ENCODE assay signal across 18 cellular contexts in the genomic region with DNA sequence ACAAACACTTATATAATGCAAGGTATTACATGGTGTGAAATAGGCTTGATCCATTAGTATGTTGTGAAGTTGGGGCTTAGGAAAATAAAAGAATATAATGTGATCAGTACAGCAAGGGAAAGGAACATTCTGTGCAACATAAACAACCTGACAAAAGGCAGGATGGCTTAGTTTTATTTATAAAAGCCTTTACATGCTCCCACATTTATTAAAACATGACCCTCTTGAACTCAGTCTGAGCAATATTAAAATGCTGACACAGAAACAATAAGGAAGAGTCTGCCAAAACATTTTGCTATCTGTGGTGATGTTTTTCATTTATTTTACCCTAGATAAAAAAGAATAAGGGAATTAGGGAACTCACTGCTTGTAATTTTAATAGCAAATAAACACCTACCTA.
DNase-seq lines count a peak whose midpoint lies in the region; ATAC-seq, FAIRE-seq and TF ChIP-seq lines count a peak whose summit lies in the region.
"Had no signal": no experiment of that assay in that cellular context is flagged by ENCODE, and none has a peak within 500 bp of the region (broad histone marks: within the 10 kb centered on the region; RNA-seq: fewer than 3 reads in every experiment).

No MANE protein-coding gene starts in this region.

- POLR2A ChIA-PET in HCT116 (lab: Charles Lee): no interaction called here
- POLR2A ChIA-PET in endothelial cell of umbilical vein (lab: Charles Lee): no interaction called here

- no peak overlapping the region for H3K4me3 Mint-ChIP-seq in osteocyte (ENCODE audit: unreplicated experiment)
- H3K4me3 Mint-ChIP-seq: CD4-positive, alpha-beta memory T cell had no signal

- peaks cover 3% of the 10 kb centered on the region for H3K36me3 Mint-ChIP-seq in osteocyte (ENCODE audit: unreplicated experiment)
- H3K36me3 Mint-ChIP-seq: CD4-positive, alpha-beta memory T cell had no signal

- RAD21 ChIA-PET in HCT116 (lab: Charles Lee; ENCODE audit: low non-redundant PET in 1 of 2, low total read pairs in 2 of 2, uncharacterized antibody in 2 of 2, unreplicated experiment in 2 of 2): no interaction called here

- H3K27me3 ChIP-seq in HCT116 (ENCODE audit: insufficient read depth, low read length): no peaks in the 10 kb centered on the region
- no peaks in the 10 kb centered on the region for H3K27me3 ChIP-seq in endothelial cell of umbilical vein (ENCODE audit: control insufficient read depth in 2 of 2, insufficient read depth in 2 of 2, low read length in 2 of 2)

- H3K4me3 ChIP-seq in HCT116 (replicated peaks in 1 of 2; ENCODE audit: low read depth in 1 of 2, low read length in 2 of 2): no peak overlapping the region
- H3K4me3 ChIP-seq in endothelial cell of umbilical vein (replicated peaks in 1 of 3; ENCODE audit: insufficient read depth in 1 of 3, low read depth in 1 of 3, low read length in 3 of 3): no peak overlapping the region
- H3K4me3 ChIP-seq: HAP-1 had no signal

- TF ChIP-seq RAD21 in HCT116 (IDR thresholded peaks at IDR 0.05; ENCODE audit: low read depth): no peak

- intact Hi-C loops in HCT116 (cut with micrococcal nuclease): loop anchor here (5.0 to 10.0 kb wide), 5 partner anchors 153 to 525 kb away; no protein-coding TSS in a partner anchor
- intact Hi-C loops in endothelial cell of umbilical vein (cut with micrococcal nuclease): no loop called here

- DNase-seq in HCT116 (ENCODE audit: low read depth, low spot score) (no peak), amniotic epithelial cell (ENCODE audit: low read depth) (peak; percentile 17), endothelial cell of umbilical vein (ENCODE audit: low read depth, low spot score) (peak; percentile 56), osteocyte (ENCODE audit: extremely low spot score, unreplicated experiment) (no peak), HTR-8/SVneo (ENCODE audit: insufficient read length, low spot score) (no peak)
- no peak for DNase-seq in stimulated activated CD4-positive, alpha-beta T cell treated with anti-CD3 and anti-CD28 coated beads, Interleukin-2, amount 100 ng/mL, for 24 hours
- DNase-seq: C1 segment of cervical spinal cord; Calu3; CD4-positive, alpha-beta memory T cell; COR-L47; DMS53; DMS79 treated with DMSO at 0.1 percent for 48 hours; GF-D8; GOT3 had no signal

- H3K36me3 ChIP-seq in HCT116 (ENCODE audit: control insufficient read depth in 1 of 2, insufficient read depth in 2 of 2, low read length in 2 of 2): no peaks in the 10 kb centered on the region
- no peaks in the 10 kb centered on the region for H3K36me3 ChIP-seq in endothelial cell of umbilical vein (ENCODE audit: control insufficient read depth in 2 of 2, extremely low read depth in 1 of 2, insufficient read depth in 2 of 2, low read length in 2 of 2)
- H3K36me3 ChIP-seq: HAP-1 had no signal

- H3K9me3 ChIP-seq in HCT116 (ENCODE audit: control insufficient read depth in 1 of 2, insufficient read depth in 1 of 2, low read depth in 1 of 2, low read length in 2 of 2): no peaks in the 10 kb centered on the region
- H3K9me3 ChIP-seq in endothelial cell of umbilical vein (replicated peaks; ENCODE audit: control insufficient read depth, insufficient read depth, low read length): no peaks in the 10 kb centered on the region
- H3K9me3 ChIP-seq: HAP-1 had no signal

- no TSS peak for BruUV-seq in HCT116 (replicated peaks; lab: Mats Ljungman, UMichigan)
- no TSS peak for BruUV-seq in endothelial cell of umbilical vein (replicated peaks; lab: Mats Ljungman, UMichigan)

- peak overlapping the region; percentile 58 for H3K27ac Mint-ChIP-seq in osteocyte (ENCODE audit: unreplicated experiment)
- H3K27ac Mint-ChIP-seq: CD4-positive, alpha-beta memory T cell had no signal

- TF ChIP-seq POLR2A in HCT116 (IDR thresholded peaks at IDR 0.05; ENCODE audit: borderline replicate concordance, extremely low read depth, insufficient read depth, insufficient read length) (no peak), endothelial cell of umbilical vein (IDR thresholded peaks at IDR 0.05; ENCODE audit: low read depth, low read length) (no peak)

- H3K27ac ChIP-seq in HCT116 (ENCODE audit: low read depth, low read length) (peak overlapping the region; percentile 89; the same call in 1 of the 2 replicates), endothelial cell of umbilical vein (ENCODE audit: insufficient read depth, low read depth, low read length) (no peak overlapping the region)

- no peak for FAIRE-seq in endothelial cell of umbilical vein (lab: Jason Lieb, UNC)
- FAIRE-seq in HTR-8/SVneo (lab: Jason Lieb, UNC): no peak
- FAIRE-seq: GM12891, H54 had no signal

- peaks cover 50 to 51% of the 10 kb centered on the region in 2 experiments for H3K4me1 ChIP-seq in HCT116 (ENCODE audit: control insufficient read depth in 1 of 2, insufficient read depth in 2 of 2, low read length in 2 of 2)
- peaks cover 4% of the 10 kb centered on the region for H3K4me1 ChIP-seq in endothelial cell of umbilical vein (ENCODE audit: control insufficient read depth, extremely low read depth, insufficient read depth, low read length)
- H3K4me1 ChIP-seq: HAP-1 had no signal

- H3K9ac ChIP-seq in HCT116 (ENCODE audit: low read length) (no peak overlapping the region), endothelial cell of umbilical vein (replicated peaks; ENCODE audit: extremely low read depth, insufficient read depth, low read length) (no peak overlapping the region)

- peaks cover 14% of the 10 kb centered on the region for H3K9me3 Mint-ChIP-seq in osteocyte (ENCODE audit: unreplicated experiment)

- H3K9me2 ChIP-seq in HCT116 (ENCODE audit: insufficient read depth): no peaks in the 10 kb centered on the region

- H3K4me2 ChIP-seq in HCT116 (ENCODE audit: low read length): no peak overlapping the region
- H3K4me2 ChIP-seq in endothelial cell of umbilical vein (ENCODE audit: insufficient read depth, low read length): no peak overlapping the region

- H4K20me1 ChIP-seq in HCT116 (ENCODE audit: insufficient read depth) (no peaks in the 10 kb centered on the region), endothelial cell of umbilical vein (replicated peaks; ENCODE audit: control insufficient read depth, extremely low read depth, insufficient read depth, low read length) (no peaks in the 10 kb centered on the region)

- no peak for ATAC-seq in HCT116
- ATAC-seq in HG03354 (IDR thresholded peaks at IDR 0.05; ENCODE audit: poor library complexity, severe bottlenecking, unreplicated experiment): no peak

- CTCF ChIA-PET in HCT116 (lab: Charles Lee): no interaction called here
- CTCF ChIA-PET in endothelial cell of umbilical vein (lab: Charles Lee): no interaction called here

- H3K79me2 ChIP-seq in HCT116 (ENCODE audit: insufficient read depth, low read length) (no peaks in the 10 kb centered on the region), endothelial cell of umbilical vein (ENCODE audit: control insufficient read depth, insufficient read depth, low read length) (no peaks in the 10 kb centered on the region)

- H3K4me1 Mint-ChIP-seq in osteocyte (ENCODE audit: unreplicated experiment): peaks cover 45% of the 10 kb centered on the region
- H3K4me1 Mint-ChIP-seq: CD4-positive, alpha-beta memory T cell had no signal

- H3K27me3 Mint-ChIP-seq in osteocyte (ENCODE audit: unreplicated experiment): no peaks in the 10 kb centered on the region
- H3K27me3 Mint-ChIP-seq: CD4-positive, alpha-beta memory T cell had no signal

- dilution Hi-C loops in endothelial cell of umbilical vein (cut with MboI; ENCODE audit: extremely low pct_ligation_motif_present, low sequenced_read_pairs): no loop called here

- no peaks in the 10 kb centered on the region for H3K9me1 ChIP-seq in endothelial cell of umbilical vein (replicated peaks; ENCODE audit: control insufficient read depth, extremely low read depth, insufficient read depth, low read length)

- H2AFZ ChIP-seq in HCT116 (ENCODE audit: low read depth, low read length, poor library complexity, severe bottlenecking) (peak overlapping the region; percentile 87), endothelial cell of umbilical vein (ENCODE audit: low read depth, low read length) (no peak overlapping the region)

- TF ChIP-seq CTCF in HCT116 (IDR thresholded peaks at IDR 0.05 in 2 of 3, conservative IDR thresholded peaks at IDR 0.05 in 1 of 3; ENCODE audit: borderline replicate concordance in 1 of 3, insufficient read depth in 1 of 3, low read depth in 2 of 3, low read length in 2 of 3) (no peak), endothelial cell of umbilical vein (IDR thresholded peaks at IDR 0.05; ENCODE audit: extremely low read depth in 1 of 2, insufficient read depth in 1 of 2, low read depth in 1 of 2, low read length in 2 of 2) (no peak), osteocyte (IDR thresholded peaks at IDR 0.05) (no peak)

TF ChIP-seq in HCT116, 20 proteins besides CTCF, POLR2A, EP300 and RAD21 (continues in another document):
- no peak for TF ChIP-seq EZH2 (IDR thresholded peaks at IDR 0.05)
- TF ChIP-seq MAX (IDR thresholded peaks at IDR 0.05): no peak
- no peak for TF ChIP-seq POLR2AphosphoS5 (IDR thresholded peaks at IDR 0.05; ENCODE audit: low read depth, low read length)
- TF ChIP-seq ZNF274 (IDR thresholded peaks at IDR 0.05; ENCODE audit: low read depth, low read length): no peak
- TF ChIP-seq ZFX (IDR thresholded peaks at IDR 0.05): no peak

TF ChIP-seq in endothelial cell of umbilical vein, 7 proteins besides CTCF, POLR2A, EP300 and RAD21:
- TF ChIP-seq POLR2AphosphoS5 (IDR thresholded peaks at IDR 0.05; ENCODE audit: insufficient read depth, low read depth, low read length) (no peak), JUN (IDR thresholded peaks at IDR 0.05; ENCODE audit: borderline replicate concordance, insufficient read depth, insufficient read length, low read depth) (no peak), GATA2 (IDR thresholded peaks at IDR 0.05; ENCODE audit: insufficient read depth, insufficient read length, low read depth, low read length) (no peak), MAX (IDR thresholded peaks at IDR 0.05; ENCODE audit: insufficient read depth, insufficient read length) (no peak), MYC (IDR thresholded peaks at IDR 0.05; ENCODE audit: low read depth, low read length) (no peak), EZH2 (IDR thresholded peaks at IDR 0.05; ENCODE audit: borderline replicate concordance, low read depth, low read length, severe bottlenecking) (no peak), FOS (IDR thresholded peaks at IDR 0.05; ENCODE audit: borderline replicate concordance, insufficient read depth, low read length) (no peak)
TF ChIP-seq in endothelial cell of umbilical vein: peak in this region for 0.

Comparison
In these comparisons a context has a peak if more than half of its experiments do, and no peak if none do; other contexts are left out.
1. DNase-seq: peak in amniotic epithelial cell (single experiment) and endothelial cell of umbilical vein (single experiment); none in HCT116 (single experiment), osteocyte (single experiment), stimulated activated CD4-positive, alpha-beta T cell treated with anti-CD3 and anti-CD28 coated beads, Interleukin-2, amount 100 ng/mL, for 24 hours (0 of 2) and HTR-8/SVneo (single experiment).